In the genomic region with DNA sequence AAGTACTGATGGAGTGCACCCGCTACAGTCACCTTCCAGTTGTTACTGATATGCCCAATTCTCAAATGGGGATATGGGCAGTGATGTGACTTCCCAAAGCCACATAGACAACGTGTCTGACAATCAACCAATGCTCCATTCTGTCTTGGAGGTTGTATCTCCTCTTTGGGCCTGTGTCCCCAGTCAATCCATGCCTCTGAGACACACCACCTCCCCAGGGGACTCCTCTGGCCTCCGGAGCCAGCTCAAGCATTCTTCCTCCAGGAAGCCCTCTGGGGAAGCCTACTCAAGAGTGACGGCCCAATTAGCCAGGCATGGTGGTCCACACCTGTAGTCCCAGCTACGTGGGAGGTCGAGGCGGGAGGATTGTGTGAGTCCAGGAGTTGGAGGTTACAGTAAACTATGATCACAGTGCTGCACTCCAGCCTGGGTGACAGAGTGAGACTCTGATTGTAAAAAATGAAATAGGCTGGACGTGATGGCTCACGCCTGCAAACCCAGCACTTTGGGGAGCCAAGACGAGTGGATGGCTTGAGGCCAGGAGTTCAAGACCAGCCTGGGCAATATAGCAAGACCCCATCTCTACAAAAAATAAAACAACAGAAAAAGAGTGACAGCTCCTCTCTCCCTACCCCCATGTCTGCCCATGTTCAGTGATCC, we compare ENCODE assay signal across 9 cellular contexts. TPM values are rescaled to one million over a fixed set of nuclear protein-coding genes. Genes with fewer than 3 reads are reported as not detected.
DNase-seq lines count a peak whose midpoint lies in the region; ATAC-seq, FAIRE-seq and TF ChIP-seq lines count a peak whose summit lies in the region.
"Had no signal": no experiment of that assay in that cellular context is flagged by ENCODE, and none has a peak within 500 bp of the region (broad histone marks: within the 10 kb centered on the region; RNA-seq: fewer than 3 reads in every experiment).

No MANE protein-coding gene starts in this region.

- 79% methylated on average over 10 of the region's 10 CpGs for WGBS in A549 (ENCODE audit: missing lambda C conversion rate)

- peak; percentile 4 to 19 for ATAC-seq in A549

- FAIRE-seq in A549 (lab: Jason Lieb, UNC) = no peak

- no peak for TF ChIP-seq CTCF in A549 (IDR thresholded peaks at IDR 0.05)

- H3K27me3 Mint-ChIP-seq in activated CD4-positive, alpha-beta T cell treated with anti-CD3 and anti-CD28 coated beads, Interleukin-2, amount 10 ng/mL, durations not matched to agents 7 days and 5 days = no peaks in the 10 kb centered on the region

- CTCF ChIA-PET in A549 (lab: Yijun Ruan, JAX) = interaction anchor here (0.6 to 8.4 kb wide), 2 partner anchors 21 to 29 kb away, joined by 3 to 71 read pairs; no protein-coding TSS in a partner anchor
- CTCF ChIA-PET in activated CD4-positive, alpha-beta T cell treated with anti-CD3 and anti-CD28 coated beads, Interleukin-2, amount 10 ng/mL, durations not matched to agents 7 days and 5 days (lab: Charles Lee) = interaction anchor here (0.6 to 3.3 kb wide), 3 partner anchors 18 to 126 kb away, joined by 3 to 15 read pairs (median 3); no protein-coding TSS in a partner anchor

- no peak for TF ChIP-seq EP300 in A549 (IDR thresholded peaks at IDR 0.05)

- no peak for TF ChIP-seq RAD21 in A549 (conservative IDR thresholded peaks at IDR 0.05 in 1 of 2, IDR thresholded peaks at IDR 0.05 in 1 of 2)

- H3K36me3 Mint-ChIP-seq in activated CD4-positive, alpha-beta T cell treated with anti-CD3 and anti-CD28 coated beads, Interleukin-2, amount 10 ng/mL, durations not matched to agents 7 days and 5 days (ENCODE audit: low read depth) = peaks cover 38% of the 10 kb centered on the region

- H3K27ac Mint-ChIP-seq in activated CD4-positive, alpha-beta T cell treated with anti-CD3 and anti-CD28 coated beads, Interleukin-2, amount 10 ng/mL, durations not matched to agents 7 days and 5 days = peak overlapping the region; percentile 85

- H3K4me3 ChIP-seq in A549 = no peak overlapping the region

- POLR2A ChIA-PET in A549 (lab: Yijun Ruan, JAX) = no interaction called here
- POLR2A ChIA-PET in activated CD4-positive, alpha-beta T cell treated with anti-CD3 and anti-CD28 coated beads, Interleukin-2, amount 10 ng/mL, durations not matched to agents 7 days and 5 days (lab: Charles Lee) = interaction anchor here (0.9 to 1.8 kb wide), 5 partner anchors 10 to 178 kb away, joined by 3 to 9 read pairs (median 5); no protein-coding TSS in a partner anchor

- peaks cover 28% of the 10 kb centered on the region for H3K4me1 Mint-ChIP-seq in activated CD4-positive, alpha-beta T cell treated with anti-CD3 and anti-CD28 coated beads, Interleukin-2, amount 10 ng/mL, durations not matched to agents 7 days and 5 days

- H3K4me1 ChIP-seq in A549 = peaks cover 25% of the 10 kb centered on the region; the same call in 2 of the 3 replicates

- H3K27ac ChIP-seq in A549 = peak overlapping the region in 1 of 2 experiments; percentile 27; a peak in 1 of 6 replicates

- H3K9me3 Mint-ChIP-seq in activated CD4-positive, alpha-beta T cell treated with anti-CD3 and anti-CD28 coated beads, Interleukin-2, amount 10 ng/mL, durations not matched to agents 7 days and 5 days = no peaks in the 10 kb centered on the region

- H3K4me3 Mint-ChIP-seq in activated CD4-positive, alpha-beta T cell treated with anti-CD3 and anti-CD28 coated beads, Interleukin-2, amount 10 ng/mL, durations not matched to agents 7 days and 5 days = peak overlapping the region; percentile 40

- no peaks in the 10 kb centered on the region for H3K9me3 ChIP-seq in A549

- no peak for TF ChIP-seq POLR2A in A549 (IDR thresholded peaks at IDR 0.05; ENCODE audit: low read length)
- TF ChIP-seq POLR2A in GM19099 (IDR thresholded peaks at IDR 0.05; ENCODE audit: extremely low read depth, insufficient read length, low read depth) = peak; percentile 50

- no peak overlapping the region for H3K4me2 ChIP-seq in A549

- peak in 1 of 2 experiments; percentile 73 for DNase-seq in A549 (ENCODE audit: low read depth in 1 of 2, low spot score in 1 of 2)
- DNase-seq in activated CD4-positive, alpha-beta T cell treated with anti-CD3 and anti-CD28 coated beads, Interleukin-2, amount 10 ng/mL, durations not matched to agents 7 days and 5 days = peak; percentile 28
- peak; percentile 42 for DNase-seq in glomerular visceral epithelial cell (ENCODE audit: extremely low spot score)
- no peak for DNase-seq in mucosa of gallbladder (ENCODE audit: low spot score)
- no peak for DNase-seq in NCI-H2196 (lab: John Stamatoyannopoulos, UW; ENCODE audit: unreplicated experiment)
- DNase-seq in effector CD4-positive, alpha-beta T cell = no peak
- DNase-seq in NCI-H774 (lab: John Stamatoyannopoulos, UW) = no peak
- DNase-seq: NCI-H524 treated with DMSO at 0.1 percent for 48 hours had no signal

TF ChIP-seq in A549, 52 proteins besides CTCF, POLR2A, EP300 and RAD21:
- TF ChIP-seq TFCP2L1 (CRISPR knock-in tag; IDR thresholded peaks at IDR 0.05) = peak; percentile 40; the same call in 1 of the 2 replicates
- TF ChIP-seq, protein P1, sequence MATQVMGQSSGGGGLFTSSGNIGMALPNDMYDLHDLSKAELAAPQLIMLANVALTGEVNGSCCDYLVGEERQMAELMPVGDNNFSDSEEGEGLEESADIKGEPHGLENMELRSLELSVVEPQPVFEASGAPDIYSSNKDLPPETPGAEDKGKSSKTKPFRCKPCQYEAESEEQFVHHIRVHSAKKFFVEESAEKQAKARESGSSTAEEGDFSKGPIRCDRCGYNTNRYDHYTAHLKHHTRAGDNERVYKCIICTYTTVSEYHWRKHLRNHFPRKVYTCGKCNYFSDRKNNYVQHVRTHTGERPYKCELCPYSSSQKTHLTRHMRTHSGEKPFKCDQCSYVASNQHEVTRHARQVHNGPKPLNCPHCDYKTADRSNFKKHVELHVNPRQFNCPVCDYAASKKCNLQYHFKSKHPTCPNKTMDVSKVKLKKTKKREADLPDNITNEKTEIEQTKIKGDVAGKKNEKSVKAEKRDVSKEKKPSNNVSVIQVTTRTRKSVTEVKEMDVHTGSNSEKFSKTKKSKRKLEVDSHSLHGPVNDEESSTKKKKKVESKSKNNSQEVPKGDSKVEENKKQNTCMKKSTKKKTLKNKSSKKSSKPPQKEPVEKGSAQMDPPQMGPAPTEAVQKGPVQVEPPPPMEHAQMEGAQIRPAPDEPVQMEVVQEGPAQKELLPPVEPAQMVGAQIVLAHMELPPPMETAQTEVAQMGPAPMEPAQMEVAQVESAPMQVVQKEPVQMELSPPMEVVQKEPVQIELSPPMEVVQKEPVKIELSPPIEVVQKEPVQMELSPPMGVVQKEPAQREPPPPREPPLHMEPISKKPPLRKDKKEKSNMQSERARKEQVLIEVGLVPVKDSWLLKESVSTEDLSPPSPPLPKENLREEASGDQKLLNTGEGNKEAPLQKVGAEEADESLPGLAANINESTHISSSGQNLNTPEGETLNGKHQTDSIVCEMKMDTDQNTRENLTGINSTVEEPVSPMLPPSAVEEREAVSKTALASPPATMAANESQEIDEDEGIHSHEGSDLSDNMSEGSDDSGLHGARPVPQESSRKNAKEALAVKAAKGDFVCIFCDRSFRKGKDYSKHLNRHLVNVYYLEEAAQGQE (IDR thresholded peaks at IDR 0.05) = no peak
- TF ChIP-seq HEYL (CRISPR knock-in tag; IDR thresholded peaks at IDR 0.05) = peak; percentile 46; the same call in 1 of the 2 replicates
- peak; percentile 13; the same call in 1 of the 2 replicates for TF ChIP-seq HOXB5 (CRISPR knock-in tag; IDR thresholded peaks at IDR 0.05)
- peak; percentile 95 for TF ChIP-seq TP53 (CRISPR knock-in tag; IDR thresholded peaks at IDR 0.05)
- no peak for TF ChIP-seq CHD4 (IDR thresholded peaks at IDR 0.05; ENCODE audit: borderline replicate concordance)
- peak; percentile 92 for TF ChIP-seq HOXA7 (CRISPR knock-in tag; IDR thresholded peaks at IDR 0.05)
- no peak for TF ChIP-seq RNF2 (IDR thresholded peaks at IDR 0.05; ENCODE audit: borderline replicate concordance, low read depth)
- no peak for TF ChIP-seq ZSCAN20 (CRISPR knock-in tag; IDR thresholded peaks at IDR 0.05)
- peak; percentile 72 for TF ChIP-seq ZFP36 (IDR thresholded peaks at IDR 0.05; ENCODE audit: borderline replicate concordance, partially characterized antibody)
- peak; percentile 43; the same call in 1 of the 2 replicates for TF ChIP-seq RARB (CRISPR knock-in tag; IDR thresholded peaks at IDR 0.05)
- peak; percentile 92 for TF ChIP-seq FOSB (CRISPR knock-in tag; IDR thresholded peaks at IDR 0.05)
- TF ChIP-seq JUN (IDR thresholded peaks at IDR 0.05) = no peak
- TF ChIP-seq POLR2AphosphoS2 (conservative IDR thresholded peaks at IDR 0.05; ENCODE audit: low read length) = peak; percentile 98
- 0 out of 2 replicates have a peak, but pooled peaks have one; percentile 19 for TF ChIP-seq EHF (CRISPR knock-in tag; IDR thresholded peaks at IDR 0.05)
TF ChIP-seq in A549: peak in this region for 10.

RNA-seq across cellular contexts. Expression of a gene that starts 7.2 kb away (rescaled TPM):
- polyA plus RNA-seq in A549 (2011; rRNA removed) (1,312 and 1,863 TPM in 2 replicates), A549 (2017; fragmentation: RNase III; extraction: RNeasy Plus Mini Kit Qiagen cat#74134 plus additional on column Dnase treatment) (5,057 to 5,556 TPM (median 5,344 TPM) in 3 replicates)
- 6,925 and 8,166 TPM in 2 replicates for polyA plus RNA-seq in A549 (2012; cell fraction: cytosol; rRNA removed)
- polyA plus RNA-seq in A549 (2012; cell fraction: nucleus; rRNA removed) = 8,032 and 13,648 TPM in 2 replicates
- polyA minus RNA-seq in A549 (2011; rRNA and poly(A)+ RNA removed) = 3,044 and 5,216 TPM in 2 replicates
- over 10,000 TPM; 12,408 to 13,148 TPM for total RNA-seq in activated CD4-positive, alpha-beta T cell treated with anti-CD3 and anti-CD28 coated beads, Interleukin-2, amount 10 ng/mL, durations not matched to agents 7 days and 5 days
- 4,630 TPM for total RNA-seq in mucosa of gallbladder

RNA-seq across cellular contexts. Expression of a gene that starts 9.6 kb away (rescaled TPM):
- polyA plus RNA-seq in A549 (2011; rRNA removed) (5.2 and 5.8 TPM in 2 replicates), A549 (2017; fragmentation: RNase III; extraction: RNeasy Plus Mini Kit Qiagen cat#74134 plus additional on column Dnase treatment) (12.3 to 13.0 TPM (median 12.7 TPM) in 3 replicates)
- polyA plus RNA-seq in A549 (2012; cell fraction: cytosol; rRNA removed) = 6.7 and 11.7 TPM in 2 replicates
- 21.0 and 33.1 TPM in 2 replicates for polyA plus RNA-seq in A549 (2012; cell fraction: nucleus; rRNA removed)
- polyA minus RNA-seq in A549 (2011; rRNA and poly(A)+ RNA removed) = 6.3 and 9.3 TPM in 2 replicates
- total RNA-seq in activated CD4-positive, alpha-beta T cell treated with anti-CD3 and anti-CD28 coated beads, Interleukin-2, amount 10 ng/mL, durations not matched to agents 7 days and 5 days = 10 to 100 TPM; 12.5 to 13.6 TPM
- total RNA-seq in mucosa of gallbladder = 12.1 TPM

Comparison
In these comparisons a context has a peak if more than half of its experiments do, and no peak if none do; other contexts are left out.
1. DNase-seq: peak in activated CD4-positive, alpha-beta T cell treated with anti-CD3 and anti-CD28 coated beads, Interleukin-2, amount 10 ng/mL, durations not matched to agents 7 days and 5 days (single experiment) and glomerular visceral epithelial cell (single experiment); none in mucosa of gallbladder (single experiment), NCI-H2196 (single experiment), effector CD4-positive, alpha-beta T cell (single experiment) and NCI-H774 (single experiment).